9 cellular contexts compared by ENCODE assay signal in the genomic region with DNA sequence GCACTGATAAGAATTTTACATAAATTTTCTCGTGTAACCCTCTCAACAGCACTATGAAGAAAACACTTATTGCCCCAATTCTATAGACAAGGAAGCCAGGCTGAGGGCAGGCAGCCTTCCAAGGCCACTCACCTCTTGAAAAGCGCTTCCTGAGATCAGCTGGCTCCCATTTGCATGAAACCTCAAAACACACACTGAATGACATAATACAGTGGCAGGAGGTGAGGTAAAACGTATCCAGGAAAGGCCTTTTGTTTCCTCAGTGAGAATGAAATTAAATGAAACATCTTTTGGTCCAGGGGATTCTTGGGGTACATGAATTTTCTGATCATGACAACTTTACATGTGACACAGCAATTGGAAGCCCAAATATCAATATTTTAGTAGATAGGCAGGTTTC.
DNase-seq lines count a peak whose midpoint lies in the region; ATAC-seq lines count a peak whose summit lies in the region.
"Had no signal": no experiment of that assay in that cellular context is flagged by ENCODE, and none has a peak within 500 bp of the region (broad histone marks: within the 10 kb centered on the region; RNA-seq: fewer than 3 reads in every experiment).

No MANE protein-coding gene starts in this region.

- H3K27ac Mint-ChIP-seq in activated naive CD8-positive, alpha-beta T cell treated with anti-CD3 and anti-CD28 coated beads for 36 hours: peak overlapping the region; percentile 80
- H3K27ac Mint-ChIP-seq in natural killer cell treated with Interleukin-12 subunit alpha and Interleukin-12 subunit beta and Interleukin-15 and Interleukin-18, amount 100 ng/mL, for 72 hours: peak overlapping the region; percentile 65 to 74

- H3K36me3 ChIP-seq in trophoblast cell (ENCODE audit: control insufficient read depth in 1 of 2, insufficient read depth in 2 of 2, low read length in 2 of 2): peaks cover 0 to 2% of the 10 kb centered on the region in 2 experiments

- H2AK5ac ChIP-seq in trophoblast cell (ENCODE audit: low read length): no peak overlapping the region

- H4K12ac ChIP-seq in trophoblast cell (ENCODE audit: low read depth, low read length): no peak overlapping the region

- no peaks in the 10 kb centered on the region for H3K4me1 ChIP-seq in trophoblast cell (ENCODE audit: control insufficient read depth in 1 of 2, insufficient read depth in 2 of 2, low read length in 2 of 2)

- no peak overlapping the region for H4K8ac ChIP-seq in trophoblast cell (ENCODE audit: low read depth, low read length)

- H3K4me1 Mint-ChIP-seq in activated naive CD8-positive, alpha-beta T cell treated with anti-CD3 and anti-CD28 coated beads for 36 hours: peaks cover 31% of the 10 kb centered on the region
- peaks cover 15 to 33% of the 10 kb centered on the region in 2 donors for H3K4me1 Mint-ChIP-seq in natural killer cell treated with Interleukin-12 subunit alpha and Interleukin-12 subunit beta and Interleukin-15 and Interleukin-18, amount 100 ng/mL, for 72 hours (ENCODE audit: low read depth in 2 of 2)

- no peak overlapping the region for H3K14ac ChIP-seq in trophoblast cell (ENCODE audit: low read length)

- WGBS in trophoblast cell (ENCODE audit: extremely low coverage, insufficient coverage, insufficient read length): no CpG with 5 or more reads among the region's 3 CpGs

- no peaks in the 10 kb centered on the region for H3K27me3 ChIP-seq in trophoblast cell (ENCODE audit: insufficient read depth, low read length)

- H3K4me3 ChIP-seq in trophoblast cell (ENCODE audit: low read depth, low read length): no peak overlapping the region

- H3K23ac ChIP-seq in trophoblast cell (ENCODE audit: low read length): no peak overlapping the region

- H3K9ac ChIP-seq in trophoblast cell (ENCODE audit: low read length): no peak overlapping the region

- peaks cover 17% of the 10 kb centered on the region for H3K36me3 Mint-ChIP-seq in activated naive CD8-positive, alpha-beta T cell treated with anti-CD3 and anti-CD28 coated beads for 36 hours
- H3K36me3 Mint-ChIP-seq in natural killer cell treated with Interleukin-12 subunit alpha and Interleukin-12 subunit beta and Interleukin-15 and Interleukin-18, amount 100 ng/mL, for 72 hours: no peaks in the 10 kb centered on the region

- no peak overlapping the region for H3K18ac ChIP-seq in trophoblast cell (ENCODE audit: low read length)

- H4K91ac ChIP-seq in trophoblast cell (ENCODE audit: low read depth, low read length): no peak overlapping the region

- no peak overlapping the region for H3K4me2 ChIP-seq in trophoblast cell (ENCODE audit: low read length)

- H3K4ac ChIP-seq in trophoblast cell (ENCODE audit: low read depth, low read length): no peak overlapping the region

- no peak overlapping the region for H2BK5ac ChIP-seq in trophoblast cell (ENCODE audit: low read depth, low read length, poor library complexity)

- no peaks in the 10 kb centered on the region for H3K79me1 ChIP-seq in trophoblast cell (ENCODE audit: low read length)

- ATAC-seq in GM19455 (IDR thresholded peaks at IDR 0.05; ENCODE audit: unreplicated experiment) (peak; percentile 80), HG03469 (IDR thresholded peaks at IDR 0.05; ENCODE audit: unreplicated experiment) (peak; percentile 77)
- peak; percentile 66 to 78 for ATAC-seq in natural killer cell treated with Interleukin-12 subunit alpha and Interleukin-12 subunit beta and Interleukin-15 and Interleukin-18, amount 100 ng/mL, for 72 hours

- H2BK120ac ChIP-seq in trophoblast cell (ENCODE audit: insufficient read depth, low read length, poor library complexity): no peak overlapping the region

- peak; percentile 50 for DNase-seq in COLO668 (lab: John Stamatoyannopoulos, UW; ENCODE audit: unreplicated experiment)
- peak; percentile 21 for DNase-seq in activated naive CD8-positive, alpha-beta T cell treated with anti-CD3 and anti-CD28 coated beads for 36 hours
- no peak for DNase-seq in natural killer cell treated with Interleukin-12 subunit alpha and Interleukin-12 subunit beta and Interleukin-15 and Interleukin-18, amount 100 ng/mL, for 72 hours (ENCODE audit: low spot score)
- no peak for DNase-seq in trophoblast cell
- no peak for DNase-seq in epidermal melanocyte (ENCODE audit: insufficient read length, low spot score)
- DNase-seq in NCI-H524 (lab: John Stamatoyannopoulos, UW): no peak

- peaks cover 4% of the 10 kb centered on the region for H3K9me3 Mint-ChIP-seq in activated naive CD8-positive, alpha-beta T cell treated with anti-CD3 and anti-CD28 coated beads for 36 hours
- H3K9me3 Mint-ChIP-seq in natural killer cell treated with Interleukin-12 subunit alpha and Interleukin-12 subunit beta and Interleukin-15 and Interleukin-18, amount 100 ng/mL, for 72 hours: no peaks in the 10 kb centered on the region

- no peaks in the 10 kb centered on the region for H3K9me3 ChIP-seq in trophoblast cell (ENCODE audit: insufficient read depth, low read depth, low read length)

- H3K4me3 Mint-ChIP-seq in activated naive CD8-positive, alpha-beta T cell treated with anti-CD3 and anti-CD28 coated beads for 36 hours: no peak overlapping the region
- peak overlapping the region; percentile 47 for H3K4me3 Mint-ChIP-seq in natural killer cell treated with Interleukin-12 subunit alpha and Interleukin-12 subunit beta and Interleukin-15 and Interleukin-18, amount 100 ng/mL, for 72 hours
- H3K4me3 Mint-ChIP-seq: brain had no signal

- no peaks in the 10 kb centered on the region for H3K79me2 ChIP-seq in trophoblast cell (ENCODE audit: control insufficient read depth, insufficient read depth, low read length, poor library complexity)

- no peak overlapping the region for H2AFZ ChIP-seq in trophoblast cell (ENCODE audit: insufficient read depth, low read length, poor library complexity)

- peaks cover 9% of the 10 kb centered on the region for H3K27me3 Mint-ChIP-seq in activated naive CD8-positive, alpha-beta T cell treated with anti-CD3 and anti-CD28 coated beads for 36 hours
- H3K27me3 Mint-ChIP-seq in natural killer cell treated with Interleukin-12 subunit alpha and Interleukin-12 subunit beta and Interleukin-15 and Interleukin-18, amount 100 ng/mL, for 72 hours: no peaks in the 10 kb centered on the region
- H3K27me3 Mint-ChIP-seq: brain had no signal

- no peak overlapping the region for H3K27ac ChIP-seq in trophoblast cell (ENCODE audit: low read depth, low read length)

- no peak overlapping the region for H2BK12ac ChIP-seq in trophoblast cell (ENCODE audit: low read length)

Comparison
In these comparisons a context has a peak if more than half of its experiments do, and no peak if none do; other contexts are left out.
1. DNase-seq: peak in COLO668 (single experiment) and activated naive CD8-positive, alpha-beta T cell treated with anti-CD3 and anti-CD28 coated beads for 36 hours (single experiment); none in natural killer cell treated with Interleukin-12 subunit alpha and Interleukin-12 subunit beta and Interleukin-15 and Interleukin-18, amount 100 ng/mL, for 72 hours (single experiment), trophoblast cell (0 of 2), epidermal melanocyte (single experiment) and NCI-H524 (0 of 2).
2. Peak in every context shown above with its lines, with median percentiles within 50 percentile points of each other: ATAC-seq.